Comparison of ENCODE assay signal across 9 cellular contexts in genomic region chr4:94412019-94413017, GRCh38. TPM values are rescaled to one million over a fixed set of nuclear protein-coding genes. Genes with fewer than 3 reads are reported as not detected.
A peak's percentile ranks its signal among the peaks of the same experiment; 100 is the strongest.
DNase-seq lines count a peak whose midpoint lies in the region; ATAC-seq and TF ChIP-seq lines count a peak whose summit lies in the region.
"Had no signal": no experiment of that assay in that cellular context is flagged by ENCODE, and none has a peak within 500 bp of the region (broad histone marks: within the 10 kb centered on the region; RNA-seq: fewer than 3 reads in every experiment).

No MANE protein-coding gene starts in this region.

- WGBS in psoas muscle, 3 donors = 15 to 21% (median 16%) methylated on average over 9 of the region's 9 CpGs

- H3K27ac ChIP-seq in psoas muscle = peak overlapping the region; percentile 90

- H3K27me3 ChIP-seq in psoas muscle (ENCODE audit: insufficient read depth in 3 of 3, low read length in 2 of 3) = no peaks in the 10 kb centered on the region

- H3K4me1 ChIP-seq in psoas muscle = peaks cover 38% of the 10 kb centered on the region

- no peaks in the 10 kb centered on the region for H3K36me3 ChIP-seq in psoas muscle (ENCODE audit: insufficient read depth in 1 of 2, low read depth in 1 of 2)

- intact Hi-C loops in psoas muscle (cut with DNase I) = no loop called here

- no peak for TF ChIP-seq CTCF in psoas muscle (IDR thresholded peaks at IDR 0.05)

- peak; percentile 82 for DNase-seq in EH (ENCODE audit: low read depth)
- peak; percentile 21 for DNase-seq in RKO (ENCODE audit: low spot score)
- DNase-seq in fibroblast of peridontal ligament (ENCODE audit: extremely low read depth) = peak; percentile 66
- DNase-seq in psoas muscle = no peak
- DNase-seq in activated CD4-positive, alpha-beta T cell treated with anti-CD3 and anti-CD28 coated beads for 4 hours = no peak
- DNase-seq in SHP77 (lab: John Stamatoyannopoulos, UW) = no peak
- DNase-seq in NCI-H1694 treated with DMSO at 0.1 percent for 48 hours (lab: John Stamatoyannopoulos, UW) = no peak
- DNase-seq: NCI-H2029 had no signal

- ATAC-seq in psoas muscle = no peak
- ATAC-seq in esophagus mucosa = no peak

- peaks cover 4% of the 10 kb centered on the region for H3K9me3 ChIP-seq in psoas muscle

- peak overlapping the region; percentile 51 for H3K4me3 ChIP-seq in psoas muscle

RNA-seq across cellular contexts. Expression of gene PDLIM5, which starts 39.4 kb away (rescaled TPM):
- total RNA-seq in psoas muscle (100 to 1,000 TPM; 459 to 840 (median 509) TPM), esophagus mucosa (142 TPM)
- polyA plus RNA-seq in psoas muscle = 100 to 1,000 TPM; 215 to 533 (median 426) TPM

Comparison
In these comparisons a context has a peak if more than half of its experiments do, and no peak if none do; other contexts are left out.
1. DNase-seq: peak in EH (single experiment), RKO (single experiment) and fibroblast of peridontal ligament (single experiment); none in psoas muscle (0 of 2), activated CD4-positive, alpha-beta T cell treated with anti-CD3 and anti-CD28 coated beads for 4 hours (0 of 2), SHP77 (0 of 2) and NCI-H1694 treated with DMSO at 0.1 percent for 48 hours (single experiment).